11 cellular contexts compared by ENCODE assay signal in genomic region chr5:155700333-155700732, GRCh38.
DNase-seq lines count a peak whose midpoint lies in the region; ATAC-seq, FAIRE-seq and TF ChIP-seq lines count a peak whose summit lies in the region.
"Had no signal": no experiment of that assay in that cellular context is flagged by ENCODE, and none has a peak within 500 bp of the region (broad histone marks: within the 10 kb centered on the region; RNA-seq: fewer than 3 reads in every experiment).

No MANE protein-coding gene starts in this region.

- DNase-seq in AG08395 (ENCODE audit: low spot score) = peak; percentile 55
- DNase-seq in GM04503 (ENCODE audit: low read depth) = peak; percentile 11
- DNase-seq in OCI-M1 (lab: John Stamatoyannopoulos, UW) = peak; percentile 1
- peak; percentile 23 for DNase-seq in iPS DF 19.7 (ENCODE audit: low read depth, low spot score)
- no peak for DNase-seq in NCI-H446 treated with DMSO at 0.1 percent for 48 hours (lab: John Stamatoyannopoulos, UW)
- DNase-seq in H54 (ENCODE audit: insufficient read length, low spot score) = no peak
- DNase-seq in activated CD4-positive, alpha-beta T cell treated with anti-CD3 and anti-CD28 coated beads for 1 hour = no peak
- DNase-seq: NCI-H2227 treated with DMSO at 0.1 percent for 48 hours; ovary; stimulated activated CD4-positive, alpha-beta T cell treated with anti-CD3 and anti-CD28 coated beads, Interleukin-1b, Interleukin-23, amount 100 ng/mL, for 48 hours had no signal

- no peak for TF ChIP-seq POLR2A in H54 (IDR thresholded peaks at IDR 0.05; ENCODE audit: low read depth, low read length)

- no peak for ATAC-seq in GM21786 (IDR thresholded peaks at IDR 0.05; ENCODE audit: unreplicated experiment)

- FAIRE-seq in H54 (lab: Jason Lieb, UNC) = no peak

Comparison
In these comparisons a context has a peak if more than half of its experiments do, and no peak if none do; other contexts are left out.
1. DNase-seq: peak in AG08395 (single experiment), GM04503 (single experiment), OCI-M1 (single experiment) and iPS DF 19.7 (single experiment); none in NCI-H446 treated with DMSO at 0.1 percent for 48 hours (single experiment), H54 (single experiment) and activated CD4-positive, alpha-beta T cell treated with anti-CD3 and anti-CD28 coated beads for 1 hour (single experiment).